In genomic region chr1:1615256-1616044, GRCh38 we compare ENCODE assay signal across 8 cellular contexts. TPM values are rescaled to one million over a fixed set of nuclear protein-coding genes. Genes with fewer than 3 reads are reported as not detected.
A peak's percentile ranks its signal among the peaks of the same experiment; 100 is the strongest.
DNase-seq lines count a peak whose midpoint lies in the region; ATAC-seq, FAIRE-seq and TF ChIP-seq lines count a peak whose summit lies in the region.

TSS of gene MIB2 (plus strand) at chr1:1615500. CDS start at chr1:1623453, 7,953 bp downstream.

- no peak within 1 kb of the TSS for H2BK120ac ChIP-seq in H1 (replicated peaks; ENCODE audit: low read depth, low read length)
- no peak within 1 kb of the TSS for H2BK120ac ChIP-seq in mesendoderm (ENCODE audit: low read depth, low read length)

- H2BK15ac ChIP-seq in H1 (ENCODE audit: low read length) (no peak within 1 kb of the TSS), mesendoderm (replicated peaks; ENCODE audit: low read depth) (no peak within 1 kb of the TSS)

- H3K9me3 Mint-ChIP-seq in Caco-2 (ENCODE audit: unreplicated experiment): no peaks in the 10 kb centered on the region
- H3K9me3 Mint-ChIP-seq in activated CD8-positive, alpha-beta memory T cell treated with anti-CD3 and anti-CD28 coated beads, Interleukin-2, amount 10 ng/mL, durations not matched to agents 7 days and 5 days (ENCODE audit: low read depth): no peaks in the 10 kb centered on the region

- CTCF ChIA-PET in Caco-2 (lab: Charles Lee): no interaction called here
- CTCF ChIA-PET in activated CD8-positive, alpha-beta memory T cell treated with anti-CD3 and anti-CD28 coated beads, Interleukin-2, amount 10 ng/mL, durations not matched to agents 7 days and 5 days (lab: Charles Lee): interaction anchor here (1.0 to 4.9 kb wide), 4 partner anchors 11 to 244 kb away, joined by 3 to 30 read pairs (median 4); no protein-coding TSS in a partner anchor
- CTCF ChIA-PET in H1 (lab: Charles Lee; ENCODE audit: partially characterized antibody): interaction anchor here (1.4 to 2.2 kb wide), 4 partner anchors 13 to 63 kb away, joined by 4 to 7 read pairs (median 6); no protein-coding TSS in a partner anchor

- no TSS peak for BruUV-seq in Caco-2 (replicated peaks; lab: Mats Ljungman, UMichigan)

- H4K8ac ChIP-seq in H1 (ENCODE audit: extremely low read depth, insufficient read depth, low read length): peak within 1 kb of the TSS; percentile 97
- peak within 1 kb of the TSS; percentile 93 for H4K8ac ChIP-seq in mesendoderm (ENCODE audit: low read depth, low read length)

- H2BK5ac ChIP-seq in H1 (ENCODE audit: low read depth, low read length): peak within 1 kb of the TSS; percentile 98
- H2BK5ac ChIP-seq in mesendoderm (ENCODE audit: low read length): peak within 1 kb of the TSS; percentile 98

- H3K4me3 ChIP-seq in Caco-2 (ENCODE audit: low read depth, low read length) (peak within 1 kb of the TSS; percentile 70), NT2/D1 (ENCODE audit: insufficient read length, low read depth) (peak within 1 kb of the TSS; percentile 95), H1 (ENCODE audit: extremely low read depth in 1 of 4, insufficient read depth in 2 of 4, low read depth in 3 of 4, low read length in 4 of 4) (peak within 1 kb of the TSS; percentile 80 to 97 (median 92)), mesendoderm (ENCODE audit: low read length) (peak within 1 kb of the TSS; percentile 93)

- FAIRE-seq in HTR-8/SVneo (lab: Jason Lieb, UNC): peak; percentile 98
- FAIRE-seq in H1 (lab: Jason Lieb, UNC): no peak

- H3K27ac Mint-ChIP-seq in Caco-2 (ENCODE audit: unreplicated experiment): peak within 1 kb of the TSS; percentile 97
- H3K27ac Mint-ChIP-seq in activated CD8-positive, alpha-beta memory T cell treated with anti-CD3 and anti-CD28 coated beads, Interleukin-2, amount 10 ng/mL, durations not matched to agents 7 days and 5 days: peak within 1 kb of the TSS; percentile 88

- no peak within 1 kb of the TSS for H2AK5ac ChIP-seq in H1 (ENCODE audit: low read depth, low read length)
- H2AK5ac ChIP-seq in mesendoderm (ENCODE audit: low read length): no peak within 1 kb of the TSS

- H3K79me2 ChIP-seq in H1 (ENCODE audit: control insufficient read depth in 1 of 2, insufficient read depth in 2 of 2, low read length in 2 of 2): peaks cover 0 to 13% of the 10 kb centered on the region in 2 experiments; a peak in 2 of 4 replicates
- peaks cover 4% of the 10 kb centered on the region for H3K79me2 ChIP-seq in mesendoderm (ENCODE audit: control insufficient read depth, insufficient read depth, low read length)

- H3K56ac ChIP-seq in H1 (replicated peaks; ENCODE audit: insufficient read length, low read depth, low read length): peak within 1 kb of the TSS; percentile 98
- peak within 1 kb of the TSS; percentile 100 for H3K56ac ChIP-seq in mesendoderm (ENCODE audit: low read length)

- H3K14ac ChIP-seq in H1 (ENCODE audit: insufficient read length): no peak within 1 kb of the TSS

- no peaks in the 10 kb centered on the region for H3K27me3 Mint-ChIP-seq in Caco-2 (ENCODE audit: insufficient read depth, unreplicated experiment)
- no peaks in the 10 kb centered on the region for H3K27me3 Mint-ChIP-seq in activated CD8-positive, alpha-beta memory T cell treated with anti-CD3 and anti-CD28 coated beads, Interleukin-2, amount 10 ng/mL, durations not matched to agents 7 days and 5 days

- peak in 1 of 2 experiments; percentile 92; a peak in 2 of 3 replicates for TF ChIP-seq POLR2A in H1 (IDR thresholded peaks at IDR 0.05; ENCODE audit: control extremely low read depth in 1 of 2, low read depth in 2 of 2, low read length in 2 of 2)

- TF ChIP-seq RAD21 in H1 (IDR thresholded peaks at IDR 0.05 in 1 of 2, conservative IDR thresholded peaks at IDR 0.05 in 1 of 2; ENCODE audit: low read depth in 2 of 2, low read length in 2 of 2): no peak

- H3K4me2 ChIP-seq in H1 (ENCODE audit: insufficient read depth in 1 of 2, low read depth in 2 of 2, low read length in 2 of 2) (peak within 1 kb of the TSS; percentile 62 to 94), mesendoderm (ENCODE audit: low read length) (peak within 1 kb of the TSS; percentile 97)

- H4K5ac ChIP-seq in H1 (ENCODE audit: insufficient read length, low read depth, low read length) (peak within 1 kb of the TSS; percentile 100), mesendoderm (ENCODE audit: low read length) (no peak within 1 kb of the TSS)

- 0 out of 2 replicates have a peak within 1 kb of the TSS, but pooled peaks have one; percentile 80 for H2BK12ac ChIP-seq in H1 (ENCODE audit: low read depth, low read length)

- H4K20me1 ChIP-seq in H1 (replicated peaks in 1 of 2; ENCODE audit: control insufficient read depth in 1 of 2, insufficient read depth in 2 of 2, low read length in 2 of 2): peaks cover 6 to 24% of the 10 kb centered on the region in 2 experiments

- TF ChIP-seq EP300 in H1 (IDR thresholded peaks at IDR 0.05; ENCODE audit: borderline replicate concordance in 1 of 2, low read depth in 2 of 2, low read length in 2 of 2): no peak

- TF ChIP-seq CTCF in Caco-2 (IDR thresholded peaks at IDR 0.05; ENCODE audit: insufficient read depth in 1 of 2, low read depth in 1 of 2, low read length in 1 of 2, severe bottlenecking in 1 of 2, unreplicated experiment in 1 of 2) (no peak), H1 (IDR thresholded peaks at IDR 0.05; ENCODE audit: control extremely low read depth in 1 of 3, insufficient read depth in 1 of 3, low read depth in 1 of 3, low read length in 3 of 3) (no peak)

- H3K27ac ChIP-seq in H1 (ENCODE audit: low read depth, low read length) (peak within 1 kb of the TSS; percentile 100), mesendoderm (ENCODE audit: low read depth, low read length) (peak within 1 kb of the TSS; percentile 100)

- H2AFZ ChIP-seq in H1 (ENCODE audit: low read length): peak within 1 kb of the TSS; percentile 57; the same call in 1 of the 2 replicates

- H2BK20ac ChIP-seq in H1 (ENCODE audit: low read length): no peak within 1 kb of the TSS

- H3K4me3 Mint-ChIP-seq in Caco-2 (ENCODE audit: unreplicated experiment): peak within 1 kb of the TSS; percentile 89
- H3K4me3 Mint-ChIP-seq in activated CD8-positive, alpha-beta memory T cell treated with anti-CD3 and anti-CD28 coated beads, Interleukin-2, amount 10 ng/mL, durations not matched to agents 7 days and 5 days: peak within 1 kb of the TSS; percentile 90

- H4K91ac ChIP-seq in H1 (replicated peaks; ENCODE audit: insufficient read length, low read length): peak within 1 kb of the TSS; percentile 98

- peaks cover 7% of the 10 kb centered on the region for H3K4me1 Mint-ChIP-seq in Caco-2 (ENCODE audit: low read depth, unreplicated experiment)
- H3K4me1 Mint-ChIP-seq in activated CD8-positive, alpha-beta memory T cell treated with anti-CD3 and anti-CD28 coated beads, Interleukin-2, amount 10 ng/mL, durations not matched to agents 7 days and 5 days: peaks cover 32% of the 10 kb centered on the region

- WGBS in H1 (ENCODE audit: extremely low coverage in 1 of 2, insufficient coverage in 1 of 2, insufficient read length in 1 of 2, insufficient replicate concordance in 2 of 2, low coverage in 1 of 2, low lambda C conversion rate in 2 of 2, missing lambda C conversion rate in 1 of 2), 2 experiments: 1% methylated on average over 60 of the region's 107 CpGs; no CpG with 5 or more reads in 1 of the 2 experiments
- no CpG with 5 or more reads among the region's 107 CpGs for WGBS in mesendoderm (ENCODE audit: extremely low coverage, insufficient coverage, low lambda C conversion rate)

- H3K27me3 ChIP-seq in Caco-2 (replicated peaks; ENCODE audit: control insufficient read depth, insufficient read depth, low read length) (no peaks in the 10 kb centered on the region), NT2/D1 (ENCODE audit: insufficient read depth, insufficient read length) (peaks cover 7% of the 10 kb centered on the region), H1 (replicated peaks in 1 of 4; ENCODE audit: control insufficient read depth in 3 of 4, extremely low read depth in 1 of 4, insufficient read depth in 3 of 4, low read length in 3 of 4) (no peaks in the 10 kb centered on the region; a peak in 1 of 7 replicates), mesendoderm (ENCODE audit: insufficient read depth, low read length, poor library complexity) (no peaks in the 10 kb centered on the region)

- H3K4me1 ChIP-seq in Caco-2: 0 out of 2 replicates have a peak, but pooled peaks cover 9% of the 10 kb centered on the region
- H3K4me1 ChIP-seq in NT2/D1 (ENCODE audit: insufficient read depth, insufficient read length): peaks cover 13% of the 10 kb centered on the region
- H3K4me1 ChIP-seq in H1 (replicated peaks in 1 of 4; ENCODE audit: control insufficient read depth in 3 of 4, insufficient read depth in 4 of 4, low read length in 3 of 4): peaks cover 0 to 13% (median 5%) of the 10 kb centered on the region in 4 experiments; a peak in 5 of 7 replicates
- peaks cover 7% of the 10 kb centered on the region for H3K4me1 ChIP-seq in mesendoderm (ENCODE audit: control insufficient read depth, low read depth, low read length)

- H3K36me3 ChIP-seq in Caco-2 (ENCODE audit: control insufficient read depth, insufficient read depth, low read length) (no peaks in the 10 kb centered on the region), NT2/D1 (ENCODE audit: insufficient read depth, insufficient read length, low read length) (peaks cover 22% of the 10 kb centered on the region), H1 (ENCODE audit: control insufficient read depth in 2 of 4, insufficient read depth in 4 of 4, low read length in 3 of 4) (no peaks in the 10 kb centered on the region), mesendoderm (ENCODE audit: control insufficient read depth, insufficient read depth, low read length) (no peaks in the 10 kb centered on the region)

- H3K9ac ChIP-seq in NT2/D1 (ENCODE audit: insufficient read length, low read depth) (peak within 1 kb of the TSS; percentile 99), H1 (replicated peaks in 1 of 4; ENCODE audit: extremely low read depth in 1 of 4, low read depth in 3 of 4, low read length in 3 of 4) (peak within 1 kb of the TSS; percentile 93 to 99 (median 98)), mesendoderm (ENCODE audit: low read length) (peak within 1 kb of the TSS; percentile 100)

- DNase-seq in Caco-2 (peak; percentile 95 to 97), HTR-8/SVneo (ENCODE audit: insufficient read length, low spot score) (peak; percentile 98), NT2/D1 (ENCODE audit: low read depth, low spot score) (peak; percentile 90), H1 (ENCODE audit: low read depth in 1 of 2, low spot score in 2 of 2) (peak; percentile 95 to 97), mesendoderm (peak; percentile 98)
- peak; percentile 98 for DNase-seq in activated CD8-positive, alpha-beta memory T cell treated with anti-CD3 and anti-CD28 coated beads, Interleukin-2, amount 10 ng/mL, durations not matched to agents 7 days and 5 days
- peak; percentile 90 for DNase-seq in stimulated activated CD8-positive, alpha-beta memory T cell treated with anti-CD3 and anti-CD28 coated beads, Interleukin-15, amount 100 ng/mL, for 1 hour (ENCODE audit: low read depth)

- H3K9me3 ChIP-seq in Caco-2 (no peaks in the 10 kb centered on the region), NT2/D1 (ENCODE audit: insufficient read depth, low read length) (no peaks in the 10 kb centered on the region), H1 (ENCODE audit: insufficient read depth in 2 of 2, low read depth in 1 of 2, low read length in 1 of 2) (no peaks in the 10 kb centered on the region)

- H3K4ac ChIP-seq in H1 (replicated peaks; ENCODE audit: insufficient read length, low read depth, low read length) (peak within 1 kb of the TSS; percentile 99), mesendoderm (ENCODE audit: low read depth, low read length) (peak within 1 kb of the TSS; percentile 84)

- peaks cover 28% of the 10 kb centered on the region for H3K36me3 Mint-ChIP-seq in Caco-2 (ENCODE audit: insufficient read depth, unreplicated experiment)
- H3K36me3 Mint-ChIP-seq in activated CD8-positive, alpha-beta memory T cell treated with anti-CD3 and anti-CD28 coated beads, Interleukin-2, amount 10 ng/mL, durations not matched to agents 7 days and 5 days: peaks cover 4% of the 10 kb centered on the region

- peak within 1 kb of the TSS; percentile 100 for H3K18ac ChIP-seq in H1 (ENCODE audit: extremely low read depth, low read length)
- H3K18ac ChIP-seq in mesendoderm (ENCODE audit: low read length): peak within 1 kb of the TSS; percentile 94

- peak; percentile 72 for ATAC-seq in GM21367 (IDR thresholded peaks at IDR 0.05; ENCODE audit: unreplicated experiment)
- peak; percentile 87 for ATAC-seq in activated CD8-positive, alpha-beta memory T cell treated with anti-CD3 and anti-CD28 coated beads, Interleukin-2, amount 10 ng/mL, durations not matched to agents 7 days and 5 days

- H3K23ac ChIP-seq in H1 (ENCODE audit: insufficient read length) (no peak within 1 kb of the TSS), mesendoderm (ENCODE audit: low read length) (peak within 1 kb of the TSS; percentile 99)

- peaks cover 3% of the 10 kb centered on the region for H3K79me1 ChIP-seq in H1 (ENCODE audit: low read depth, low read length)
- H3K79me1 ChIP-seq in mesendoderm (ENCODE audit: low read length): peaks cover 8% of the 10 kb centered on the region

- peaks cover 6% of the 10 kb centered on the region; the same call in 1 of the 2 replicates for H3K23me2 ChIP-seq in H1 (ENCODE audit: low read depth, low read length)

- POLR2A ChIA-PET in Caco-2 (lab: Charles Lee): interaction anchor here (0.5 to 1.1 kb wide), 3 partner anchors 90 to 240 kb away, joined by 4 to 6 read pairs (median 6); partner anchors contain the start of gene AURKAIP1
- POLR2A ChIA-PET in H1 (lab: Charles Lee; ENCODE audit: partially characterized antibody): interaction anchor here (0.6 to 4.6 kb wide), 13 partner anchors 9 to 290 kb away, joined by 3 to 34 read pairs (median 4); partner anchors contain the start of gene MMP23B

- intact Hi-C loops in Caco-2 (cut with micrococcal nuclease; ENCODE audit: unreplicated experiment): no loop called here

RNA-seq across cellular contexts. Expression of gene MIB2, which starts in this region (rescaled TPM):
- 31.9 and 32.4 TPM in 2 replicates for total RNA-seq in Caco-2 (2022)
- 10 to 100 TPM; 40.0 to 48.3 TPM for total RNA-seq in activated CD8-positive, alpha-beta memory T cell treated with anti-CD3 and anti-CD28 coated beads, Interleukin-2, amount 10 ng/mL, durations not matched to agents 7 days and 5 days
- total RNA-seq in H1 (2021; fragmentation: NEBNext Ultra II Directional; extraction: Animal tissue kit (Norgen Biotek cat#: 25700)): 56.5 and 60.0 TPM in 2 replicates
- polyA plus RNA-seq in H1 (2011; rRNA removed): 32.5 and 71.1 TPM in 2 replicates
- 53.6 TPM for polyA plus RNA-seq in H1 (2011; cell fraction: cytosol; rRNA removed)
- polyA plus RNA-seq in H1 (2011; cell fraction: nucleus; rRNA removed): 216 TPM
- 18.3 to 47.9 TPM (median 45.2 TPM) in 4 replicates for polyA plus RNA-seq in H1 (2012, experiment 1 of 2)
- polyA plus RNA-seq in H1 (2012, experiment 2 of 2): 20.1 TPM
- polyA plus RNA-seq in H1 (2013, experiment 1 of 2): 51.2 TPM
- polyA plus RNA-seq in H1 (2013, experiment 2 of 2): 57.9 TPM
- polyA minus RNA-seq in H1 (2011; rRNA and poly(A)+ RNA removed): 7.6 and 11.2 TPM in 2 replicates
- polyA minus RNA-seq in H1 (2011; cell fraction: cytosol; rRNA and poly(A)+ RNA removed): 31.8 TPM
- 52.7 TPM for polyA minus RNA-seq in H1 (2011; cell fraction: nucleus; rRNA and poly(A)+ RNA removed)
- 38.7 TPM for polyA plus RNA-seq in mesendoderm (2013, experiment 1 of 2)
- 40.8 TPM for polyA plus RNA-seq in mesendoderm (2013, experiment 2 of 2)

Comparison
In these comparisons a context has a peak if more than half of its experiments do, and no peak if none do; other contexts are left out.
1. Peak in every context shown above with its lines: DNase-seq, ATAC-seq, H3K4me3 ChIP-seq and H3K27ac ChIP-seq.